In the genomic region with DNA sequence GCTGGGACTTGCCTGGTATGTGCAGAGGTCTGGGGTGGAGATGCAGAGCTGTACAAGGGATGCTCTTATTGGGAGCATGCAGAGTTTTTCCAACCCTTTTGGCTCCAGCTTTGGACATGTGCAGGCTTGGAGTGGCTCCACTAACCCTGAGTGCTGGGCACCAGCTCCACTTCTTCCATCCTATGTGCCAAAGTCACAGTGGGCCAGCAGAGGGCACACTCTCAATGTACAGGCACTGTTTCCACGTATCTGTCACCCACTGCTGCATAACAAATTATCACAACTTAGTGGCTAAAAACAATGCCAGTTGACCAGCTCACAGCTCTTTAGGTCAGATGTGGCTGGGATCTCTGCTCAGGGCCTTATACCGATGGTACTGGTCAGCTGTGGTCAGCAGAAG, we compare ENCODE assay signal across 11 cellular contexts.
DNase-seq lines count a peak whose midpoint lies in the region; ATAC-seq and TF ChIP-seq lines count a peak whose summit lies in the region.
"Had no signal": no experiment of that assay in that cellular context is flagged by ENCODE, and none has a peak within 500 bp of the region (broad histone marks: within the 10 kb centered on the region; RNA-seq: fewer than 3 reads in every experiment).

No MANE protein-coding gene starts in this region.

- peaks cover 2% of the 10 kb centered on the region for H3K27me3 Mint-ChIP-seq in activated CD4-positive, alpha-beta T cell treated with anti-CD3 and anti-CD28 coated beads for 36 hours
- H3K27me3 Mint-ChIP-seq in effector memory CD8-positive, alpha-beta T cell, result peaks cover 7 to 23% of the 10 kb centered on the region in 2 donors

- no peaks in the 10 kb centered on the region for H3K27me3 ChIP-seq in thyroid gland
- H3K27me3 ChIP-seq: Peyer's patch had no signal

- 32 to 37% methylated on average over 2 of the region's 2 CpGs for WGBS in thyroid gland, 2 donors

- H3K4me1 Mint-ChIP-seq in activated CD4-positive, alpha-beta T cell treated with anti-CD3 and anti-CD28 coated beads for 36 hours, result no peaks in the 10 kb centered on the region
- H3K4me1 Mint-ChIP-seq in effector memory CD8-positive, alpha-beta T cell (ENCODE audit: low read depth in 2 of 2), result peaks cover 0 to 3% of the 10 kb centered on the region in 2 donors
- H3K4me1 Mint-ChIP-seq: central memory CD8-positive, alpha-beta T cell had no signal

- TF ChIP-seq POLR2A in thyroid gland (IDR thresholded peaks at IDR 0.05), result no peak

- H3K27ac ChIP-seq in thyroid gland, result no peak overlapping the region
- H3K27ac ChIP-seq: left ventricle myocardium inferior, Peyer's patch had no signal

- POLR2A ChIA-PET in activated CD4-positive, alpha-beta T cell treated with anti-CD3 and anti-CD28 coated beads for 36 hours (lab: Charles Lee), result no interaction called here

- H3K27ac Mint-ChIP-seq in activated CD4-positive, alpha-beta T cell treated with anti-CD3 and anti-CD28 coated beads for 36 hours, result no peak overlapping the region
- peak overlapping the region in 1 of 2 donors; percentile 6 for H3K27ac Mint-ChIP-seq in effector memory CD8-positive, alpha-beta T cell

- H3K4me3 Mint-ChIP-seq in activated CD4-positive, alpha-beta T cell treated with anti-CD3 and anti-CD28 coated beads for 36 hours, result no peak overlapping the region
- no peak overlapping the region for H3K4me3 Mint-ChIP-seq in effector memory CD8-positive, alpha-beta T cell
- H3K4me3 Mint-ChIP-seq: central memory CD8-positive, alpha-beta T cell had no signal

- DNase-seq in activated gamma-delta T cell treated with Interleukin-2 at 50 U/mL for 16 hours, result peak; percentile 58
- DNase-seq in activated gamma-delta T cell (lab: John Stamatoyannopoulos, UW), result no peak
- DNase-seq in activated CD4-positive, alpha-beta T cell treated with anti-CD3 and anti-CD28 coated beads for 36 hours, result peak; percentile 41
- peak; percentile 19 to 38 (median 31) for DNase-seq in effector memory CD8-positive, alpha-beta T cell
- peak; percentile 7 to 20 for DNase-seq in thyroid gland
- DNase-seq in NCI-H128 (lab: John Stamatoyannopoulos, UW; ENCODE audit: unreplicated experiment), result no peak
- DNase-seq in NCI-H2107 (lab: John Stamatoyannopoulos, UW), result no peak
- DNase-seq in NCI-H2227 (lab: John Stamatoyannopoulos, UW; ENCODE audit: unreplicated experiment), result no peak
- DNase-seq: left ventricle myocardium inferior had no signal

- no peaks in the 10 kb centered on the region for H3K9me3 ChIP-seq in thyroid gland
- H3K9me3 ChIP-seq: Peyer's patch had no signal

- intact Hi-C loops in activated CD4-positive, alpha-beta T cell treated with anti-CD3 and anti-CD28 coated beads for 36 hours (cut with DNase I, micrococcal nuclease), result no loop called here
- intact Hi-C loops in thyroid gland (cut with DNase I), result no loop called here

- TF ChIP-seq CTCF in thyroid gland (IDR thresholded peaks at IDR 0.05), result peak in 1 of 6 experiments; percentile 14

- CTCF ChIA-PET in activated CD4-positive, alpha-beta T cell treated with anti-CD3 and anti-CD28 coated beads for 36 hours (lab: Charles Lee), result interaction anchor here (0.6 kb wide), 2 partner anchors 10 to 123 kb away, joined by 4 to 5 read pairs; no protein-coding TSS in a partner anchor

- ATAC-seq in activated CD4-positive, alpha-beta T cell treated with anti-CD3 and anti-CD28 coated beads for 36 hours, result no peak
- no peak for ATAC-seq in effector memory CD8-positive, alpha-beta T cell (replicated peaks)

- H3K36me3 Mint-ChIP-seq in activated CD4-positive, alpha-beta T cell treated with anti-CD3 and anti-CD28 coated beads for 36 hours (ENCODE audit: low read depth), result no peaks in the 10 kb centered on the region
- no peaks in the 10 kb centered on the region for H3K36me3 Mint-ChIP-seq in effector memory CD8-positive, alpha-beta T cell (ENCODE audit: insufficient read depth)

- no peaks in the 10 kb centered on the region for H3K9me3 Mint-ChIP-seq in activated CD4-positive, alpha-beta T cell treated with anti-CD3 and anti-CD28 coated beads for 36 hours (ENCODE audit: low read depth)
- no peaks in the 10 kb centered on the region for H3K9me3 Mint-ChIP-seq in effector memory CD8-positive, alpha-beta T cell
- H3K9me3 Mint-ChIP-seq: central memory CD8-positive, alpha-beta T cell had no signal

- H3K4me1 ChIP-seq in thyroid gland, result no peaks in the 10 kb centered on the region
- H3K4me1 ChIP-seq: left ventricle myocardium inferior, Peyer's patch had no signal

- no peak overlapping the region for H3K4me3 ChIP-seq in thyroid gland (replicated peaks in 1 of 3)
- H3K4me3 ChIP-seq: left ventricle myocardium inferior, Peyer's patch had no signal

- H3K36me3 ChIP-seq in thyroid gland, result no peaks in the 10 kb centered on the region
- H3K36me3 ChIP-seq: left ventricle myocardium inferior, Peyer's patch had no signal

Comparison
In these comparisons a context has a peak if more than half of its experiments do, and no peak if none do; other contexts are left out.
1. DNase-seq: peak in activated gamma-delta T cell treated with Interleukin-2 at 50 U/mL for 16 hours (single experiment), activated CD4-positive, alpha-beta T cell treated with anti-CD3 and anti-CD28 coated beads for 36 hours (single experiment), effector memory CD8-positive, alpha-beta T cell (3 of 3) and thyroid gland (2 of 2); none in activated gamma-delta T cell (single experiment), NCI-H128 (single experiment), NCI-H2107 (single experiment) and NCI-H2227 (single experiment).